ENCODE assay signal across 1 cellular context in the genomic region with DNA sequence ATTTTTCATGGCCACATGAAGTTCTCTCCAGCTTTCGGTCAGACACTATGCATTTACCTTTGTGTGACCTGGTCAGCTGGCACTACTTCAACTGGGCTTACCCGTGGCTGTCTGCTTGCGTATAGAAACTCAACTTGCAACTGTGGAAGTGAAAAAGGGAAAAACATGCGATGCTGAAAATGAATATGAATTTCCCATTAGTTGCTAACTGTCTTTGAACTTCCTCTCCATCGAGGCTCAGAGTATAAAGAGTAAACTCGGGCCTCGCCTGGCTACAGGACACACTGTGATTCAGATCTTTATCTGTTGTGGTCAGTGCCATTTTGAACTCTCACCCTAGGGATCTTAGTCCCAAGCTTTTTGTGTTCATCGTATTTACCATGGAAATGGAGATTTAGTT.
TF ChIP-seq lines count a peak whose summit lies in the region.

No MANE protein-coding gene starts in this region.

TF ChIP-seq in SK-N-SH treated with all-trans-retinoic acid at 6 μM for 48 hours, 23 proteins besides CTCF, POLR2A, EP300 and RAD21 (continued from another document):
- TF ChIP-seq, protein P1, sequence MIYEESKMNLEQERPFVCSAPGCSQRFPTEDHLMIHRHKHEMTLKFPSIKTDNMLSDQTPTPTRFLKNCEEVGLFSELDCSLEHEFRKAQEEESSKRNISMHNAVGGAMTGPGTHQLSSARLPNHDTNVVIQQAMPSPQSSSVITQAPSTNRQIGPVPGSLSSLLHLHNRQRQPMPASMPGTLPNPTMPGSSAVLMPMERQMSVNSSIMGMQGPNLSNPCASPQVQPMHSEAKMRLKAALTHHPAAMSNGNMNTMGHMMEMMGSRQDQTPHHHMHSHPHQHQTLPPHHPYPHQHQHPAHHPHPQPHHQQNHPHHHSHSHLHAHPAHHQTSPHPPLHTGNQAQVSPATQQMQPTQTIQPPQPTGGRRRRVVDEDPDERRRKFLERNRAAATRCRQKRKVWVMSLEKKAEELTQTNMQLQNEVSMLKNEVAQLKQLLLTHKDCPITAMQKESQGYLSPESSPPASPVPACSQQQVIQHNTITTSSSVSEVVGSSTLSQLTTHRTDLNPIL (CRISPR knock-in tag; IDR thresholded peaks at IDR 0.05; ENCODE audit: low read depth): no peak
- no peak for TF ChIP-seq ESRRG (CRISPR knock-in tag; IDR thresholded peaks at IDR 0.05)
- TF ChIP-seq SNAI2 (CRISPR knock-in tag; IDR thresholded peaks at IDR 0.05): no peak
- no peak for TF ChIP-seq ZFP30 (CRISPR knock-in tag; IDR thresholded peaks at IDR 0.05)
- no peak for TF ChIP-seq ZC3H10 (CRISPR knock-in tag; IDR thresholded peaks at IDR 0.05)
- no peak for TF ChIP-seq ARNTL (CRISPR knock-in tag; IDR thresholded peaks at IDR 0.05; ENCODE audit: borderline replicate concordance, low read depth)
- TF ChIP-seq ZFP3 (CRISPR knock-in tag; IDR thresholded peaks at IDR 0.05): no peak
- no peak for TF ChIP-seq RARB (CRISPR knock-in tag; IDR thresholded peaks at IDR 0.05)
- no peak for TF ChIP-seq OSR1 (CRISPR knock-in tag; IDR thresholded peaks at IDR 0.05)
